In the genomic region with DNA sequence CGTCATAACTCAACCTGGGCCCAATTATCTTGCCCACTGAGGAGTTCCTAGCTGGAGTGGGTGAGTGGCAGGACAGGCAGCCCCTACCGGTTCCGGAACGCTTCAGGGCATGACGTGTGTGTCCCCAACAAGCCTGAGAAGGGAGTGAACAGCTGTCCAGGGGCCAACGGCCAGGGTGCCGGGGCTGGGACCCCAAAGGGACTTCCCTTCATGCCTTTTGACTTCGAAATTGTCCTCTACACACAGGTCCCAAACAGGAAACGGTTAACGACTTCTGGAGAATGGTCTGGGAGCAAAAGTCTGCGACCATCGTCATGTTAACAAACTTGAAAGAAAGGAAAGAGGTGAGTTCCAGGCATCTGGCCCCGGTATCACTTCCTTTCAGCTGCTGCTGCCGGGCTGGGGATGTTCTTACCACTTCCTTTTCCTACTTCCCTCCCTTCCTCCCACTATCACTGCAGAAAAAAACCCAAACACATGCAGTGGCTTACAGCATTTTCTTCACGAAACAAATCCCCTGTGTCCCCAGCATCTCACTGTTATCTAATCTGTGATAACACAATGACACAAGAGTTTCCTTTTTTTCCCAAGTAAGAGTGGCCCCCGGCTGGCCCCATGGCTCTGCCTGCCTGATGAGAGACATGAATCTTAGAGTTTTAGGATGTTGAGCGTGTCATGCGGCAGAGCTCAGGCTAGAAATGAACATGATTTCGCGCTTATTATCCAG, we compare ENCODE assay signal across 9 cellular contexts.
DNase-seq lines count a peak whose midpoint lies in the region; ATAC-seq, FAIRE-seq and TF ChIP-seq lines count a peak whose summit lies in the region.
"Had no signal": no experiment of that assay in that cellular context is flagged by ENCODE, and none has a peak within 500 bp of the region (broad histone marks: within the 10 kb centered on the region; RNA-seq: fewer than 3 reads in every experiment).

No MANE protein-coding gene starts in this region.

- CTCF ChIA-PET in GM12878 (lab: Yijun Ruan, JAX) = interaction anchor here (0.6 to 5.0 kb wide), 9 partner anchors 8 to 88 kb away, joined by 3 to 73 read pairs (median 8); no protein-coding TSS in a partner anchor

- peak overlapping the region; percentile 46 for H2AFZ ChIP-seq in GM12878 (ENCODE audit: control insufficient read depth, low read depth, low read length)

- in situ Hi-C loops in GM12878 (cut with MboI) = no loop called here

- BruUV-seq in GM12878 (replicated peaks; lab: Mats Ljungman, UMichigan) = no TSS peak

- H3K9ac ChIP-seq in GM12878 (ENCODE audit: control insufficient read depth, insufficient read depth, low read length) (no peak overlapping the region), mucosa of rectum (ENCODE audit: low read depth in 1 of 2, low read length in 2 of 2) (peak overlapping the region in 1 of 2 donors; percentile 32)

- no peak for TF ChIP-seq RAD21 in GM12878 (IDR thresholded peaks at IDR 0.05; ENCODE audit: insufficient read depth, low read depth, low read length)

- H3K4me2 ChIP-seq in GM12878 (ENCODE audit: control insufficient read depth, insufficient read depth) = peak overlapping the region; percentile 73

- TF ChIP-seq POLR2A in Peyer's patch (IDR thresholded peaks at IDR 0.05) = no peak
- TF ChIP-seq POLR2A in GM12878 (IDR thresholded peaks at IDR 0.05; ENCODE audit: low read depth, low read length) = no peak

- peak; percentile 96 for FAIRE-seq in GM12878 (lab: Jason Lieb, UNC)
- FAIRE-seq: endometrium had no signal

- H3K9me3 ChIP-seq in Peyer's patch = no peaks in the 10 kb centered on the region
- no peaks in the 10 kb centered on the region for H3K9me3 ChIP-seq in GM12878 (replicated peaks; ENCODE audit: control insufficient read depth, insufficient read depth, low read length)
- H3K9me3 ChIP-seq in mucosa of rectum (ENCODE audit: control insufficient read depth in 2 of 2, low read length in 2 of 2) = no peaks in the 10 kb centered on the region

- peak; percentile 54 for ATAC-seq in GM18502 (IDR thresholded peaks at IDR 0.05; ENCODE audit: poor library complexity, unreplicated experiment)
- ATAC-seq in HG02852 (IDR thresholded peaks at IDR 0.05; ENCODE audit: unreplicated experiment) = peak; percentile 58
- ATAC-seq in GM12878 = peak; percentile 51

- 9% methylated on average over 20 of the region's 20 CpGs for WGBS in GM12878 (ENCODE audit: insufficient coverage, insufficient replicate concordance, low lambda C conversion rate, missing lambda C conversion rate)

- SMC1A ChIA-PET in GM12878 (lab: Charles Lee; ENCODE audit: uncharacterized antibody, unreplicated experiment) = interaction anchor here (0.7 to 5.0 kb wide), 9 partner anchors 13 to 88 kb away, joined by 3 to 116 read pairs (median 4); no protein-coding TSS in a partner anchor

- peaks cover 3 to 32% (median 27%) of the 10 kb centered on the region in 4 donors for H3K4me1 ChIP-seq in Peyer's patch
- H3K4me1 ChIP-seq in GM12878 (ENCODE audit: control insufficient read depth, insufficient read depth, low read length) = peaks cover 36% of the 10 kb centered on the region
- H3K4me1 ChIP-seq in mucosa of rectum (ENCODE audit: control insufficient read depth in 2 of 2, insufficient read depth in 2 of 2, low read length in 2 of 2) = peaks cover 10 to 18% of the 10 kb centered on the region in 2 donors

- H4K20me1 ChIP-seq in GM12878 (ENCODE audit: control insufficient read depth, insufficient read depth) = no peaks in the 10 kb centered on the region

- intact Hi-C loops in GM12878 (cut with micrococcal nuclease; ENCODE audit: unreplicated experiment) = no loop called here

- POLR2A ChIA-PET in GM12878 (lab: Charles Lee) = interaction anchor here (1.0 to 10.2 kb wide), 6 partner anchors 9 to 61 kb away, joined by 4 to 117 read pairs (median 5); no protein-coding TSS in a partner anchor

- peaks cover 0 to 56% (median 0%) of the 10 kb centered on the region in 3 donors for H3K36me3 ChIP-seq in Peyer's patch
- peaks cover 0 to 8% of the 10 kb centered on the region in 2 experiments; a peak in 2 of 4 replicates for H3K36me3 ChIP-seq in GM12878 (ENCODE audit: control insufficient read depth in 2 of 2, insufficient read depth in 2 of 2, low read length in 1 of 2)
- peaks cover 26 to 46% of the 10 kb centered on the region in 2 donors for H3K36me3 ChIP-seq in mucosa of rectum (ENCODE audit: control insufficient read depth in 2 of 2, insufficient read depth in 2 of 2, low read length in 2 of 2)

- peak overlapping the region; percentile 65 to 80 (median 72) for H3K27ac ChIP-seq in Peyer's patch
- peak overlapping the region; percentile 76 for H3K27ac ChIP-seq in GM12878 (ENCODE audit: control insufficient read depth, insufficient read depth)
- H3K27ac ChIP-seq in mucosa of rectum (ENCODE audit: low read depth in 2 of 2, low read length in 2 of 2) = peak overlapping the region; percentile 34 to 73

- H3K79me2 ChIP-seq in GM12878 (ENCODE audit: control insufficient read depth, insufficient read depth, low read length) = no peaks in the 10 kb centered on the region

- TF ChIP-seq EP300 in GM12878 (IDR thresholded peaks at IDR 0.05; ENCODE audit: borderline replicate concordance in 1 of 2, control insufficient read depth in 1 of 2, low read depth in 2 of 2, low read length in 2 of 2) = peak; percentile 58 to 78; a peak in 2 of 4 replicates

- no peaks in the 10 kb centered on the region for H3K27me3 ChIP-seq in Peyer's patch
- H3K27me3 ChIP-seq in GM12878 (replicated peaks in 1 of 2; ENCODE audit: control insufficient read depth in 2 of 2, insufficient read depth in 2 of 2, low read length in 1 of 2) = no peaks in the 10 kb centered on the region
- no peaks in the 10 kb centered on the region for H3K27me3 ChIP-seq in mucosa of rectum (ENCODE audit: control insufficient read depth in 2 of 2, insufficient read depth in 2 of 2, low read length in 2 of 2)

- peak in 2 of 3 donors; percentile 78 to 85 for DNase-seq in Peyer's patch
- peak; percentile 48 for DNase-seq in GM12878 (ENCODE audit: low read depth, low spot score)
- no peak for DNase-seq in middle frontal gyrus (ENCODE audit: extremely low spot score, low spot score)
- DNase-seq in NCI-H2029 (lab: John Stamatoyannopoulos, UW) = no peak
- DNase-seq in hippocampal formation (lab: John Stamatoyannopoulos, UW) = no peak

- TF ChIP-seq CTCF in Peyer's patch (IDR thresholded peaks at IDR 0.05) (no peak), GM12878 (IDR thresholded peaks at IDR 0.05 in 2 of 3, conservative IDR thresholded peaks at IDR 0.05 in 1 of 3; ENCODE audit: control insufficient read depth in 2 of 3, extremely low read depth in 1 of 3, insufficient read depth in 1 of 3, low read depth in 3 of 3, low read length in 3 of 3) (no peak)

- H3K4me3 ChIP-seq in Peyer's patch (peak overlapping the region in 3 of 4 donors; percentile 11 to 22 (median 14)), GM12878 (peak overlapping the region; percentile 37; the same call in 1 of the 2 replicates), mucosa of rectum (ENCODE audit: low read length in 2 of 2) (peak overlapping the region in 1 of 2 donors; percentile 63)

- RAD21 ChIA-PET in GM12878 (lab: Charles Lee; ENCODE audit: unreplicated experiment) = interaction anchor here (1.0 to 5.5 kb wide), 8 partner anchors 12 to 88 kb away, joined by 3 to 82 read pairs (median 6); a partner anchor contains a TSS

TF ChIP-seq in GM12878, 131 proteins besides CTCF, POLR2A, EP300 and RAD21 (continues in another document):
- TF ChIP-seq, protein P1, sequence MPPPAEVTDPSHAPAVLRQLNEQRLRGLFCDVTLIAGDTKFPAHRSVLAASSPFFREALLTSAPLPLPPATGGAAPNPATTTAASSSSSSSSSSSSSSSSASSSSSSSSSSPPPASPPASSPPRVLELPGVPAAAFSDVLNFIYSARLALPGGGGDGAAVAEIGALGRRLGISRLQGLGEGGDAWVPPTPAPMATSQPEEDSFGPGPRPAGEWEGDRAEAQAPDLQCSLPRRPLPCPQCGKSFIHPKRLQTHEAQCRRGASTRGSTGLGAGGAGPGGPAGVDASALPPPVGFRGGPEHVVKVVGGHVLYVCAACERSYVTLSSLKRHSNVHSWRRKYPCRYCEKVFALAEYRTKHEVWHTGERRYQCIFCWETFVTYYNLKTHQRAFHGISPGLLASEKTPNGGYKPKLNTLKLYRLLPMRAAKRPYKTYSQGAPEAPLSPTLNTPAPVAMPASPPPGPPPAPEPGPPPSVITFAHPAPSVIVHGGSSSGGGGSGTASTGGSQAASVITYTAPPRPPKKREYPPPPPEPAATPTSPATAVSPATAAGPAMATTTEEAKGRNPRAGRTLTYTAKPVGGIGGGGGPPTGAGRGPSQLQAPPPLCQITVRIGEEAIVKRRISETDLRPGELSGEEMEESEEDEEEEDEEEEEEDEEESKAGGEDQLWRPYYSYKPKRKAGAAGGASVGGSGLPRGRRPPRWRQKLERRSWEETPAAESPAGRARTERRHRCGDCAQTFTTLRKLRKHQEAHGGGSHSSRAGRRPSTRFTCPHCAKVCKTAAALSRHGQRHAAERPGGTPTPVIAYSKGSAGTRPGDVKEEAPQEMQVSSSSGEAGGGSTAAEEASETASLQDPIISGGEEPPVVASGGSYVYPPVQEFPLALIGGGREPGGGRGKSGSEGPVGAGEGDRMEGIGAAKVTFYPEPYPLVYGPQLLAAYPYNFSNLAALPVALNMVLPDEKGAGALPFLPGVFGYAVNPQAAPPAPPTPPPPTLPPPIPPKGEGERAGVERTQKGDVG (CRISPR knock-in tag; IDR thresholded peaks at IDR 0.05) = no peak
- TF ChIP-seq GABPA (IDR thresholded peaks at IDR 0.05; ENCODE audit: low read depth) (peak; percentile 57; the same call in 1 of the 2 replicates), CREB1 (IDR thresholded peaks at IDR 0.05; ENCODE audit: low read depth) (peak; percentile 37; the same call in 1 of the 2 replicates), HDGF (IDR thresholded peaks at IDR 0.05) (0 out of 2 replicates have a peak, but pooled peaks have one; percentile 57), FOS (IDR thresholded peaks at IDR 0.05; ENCODE audit: borderline replicate concordance, extremely low read depth, insufficient read length) (no peak), BMI1 (IDR thresholded peaks at IDR 0.05; ENCODE audit: borderline replicate concordance) (0 out of 2 replicates have a peak, but pooled peaks have one; percentile 21), NR2C1 (IDR thresholded peaks at IDR 0.05) (peak; percentile 31; the same call in 1 of the 2 replicates)
- TF ChIP-seq, protein P2, sequence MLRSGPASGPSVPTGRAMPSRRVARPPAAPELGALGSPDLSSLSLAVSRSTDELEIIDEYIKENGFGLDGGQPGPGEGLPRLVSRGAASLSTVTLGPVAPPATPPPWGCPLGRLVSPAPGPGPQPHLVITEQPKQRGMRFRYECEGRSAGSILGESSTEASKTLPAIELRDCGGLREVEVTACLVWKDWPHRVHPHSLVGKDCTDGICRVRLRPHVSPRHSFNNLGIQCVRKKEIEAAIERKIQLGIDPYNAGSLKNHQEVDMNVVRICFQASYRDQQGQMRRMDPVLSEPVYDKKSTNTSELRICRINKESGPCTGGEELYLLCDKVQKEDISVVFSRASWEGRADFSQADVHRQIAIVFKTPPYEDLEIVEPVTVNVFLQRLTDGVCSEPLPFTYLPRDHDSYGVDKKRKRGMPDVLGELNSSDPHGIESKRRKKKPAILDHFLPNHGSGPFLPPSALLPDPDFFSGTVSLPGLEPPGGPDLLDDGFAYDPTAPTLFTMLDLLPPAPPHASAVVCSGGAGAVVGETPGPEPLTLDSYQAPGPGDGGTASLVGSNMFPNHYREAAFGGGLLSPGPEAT (IDR thresholded peaks at IDR 0.05; ENCODE audit: low read depth) = peak; percentile 46

Comparison
In these comparisons a context has a peak if more than half of its experiments do, and no peak if none do; other contexts are left out.
1. DNase-seq: peak in Peyer's patch (2 of 3) and GM12878 (single experiment); none in middle frontal gyrus (single experiment), NCI-H2029 (single experiment) and hippocampal formation (0 of 2).
2. Peak in every context shown above with its lines, with median percentiles within 50 percentile points of each other: ATAC-seq and H3K27ac ChIP-seq.